In the genomic region with DNA sequence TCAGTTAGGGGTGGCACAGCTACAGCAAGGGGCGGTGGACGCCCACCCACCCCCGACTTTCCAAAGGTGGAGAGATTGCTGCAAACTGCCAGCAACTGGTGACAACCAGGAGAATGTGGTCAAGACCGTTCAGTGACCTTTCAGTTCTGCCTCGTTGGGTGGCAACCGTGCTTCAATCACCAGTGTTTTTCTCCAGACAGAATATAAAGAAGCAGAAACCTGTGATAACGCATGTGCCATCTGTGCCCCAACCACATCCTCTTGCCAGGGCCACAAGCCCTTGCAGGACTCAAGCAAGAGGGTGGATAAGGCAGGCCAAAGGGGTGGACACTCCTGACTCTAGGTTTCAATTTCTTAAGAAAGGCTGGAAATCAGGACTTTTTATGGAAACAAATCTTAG, we compare ENCODE assay signal across 9 cellular contexts. TPM values are rescaled to one million over a fixed set of nuclear protein-coding genes. Genes with fewer than 3 reads are reported as not detected.
DNase-seq lines count a peak whose midpoint lies in the region; ATAC-seq, FAIRE-seq and TF ChIP-seq lines count a peak whose summit lies in the region.
"Not testable (repeated sequence)": the region's sequence is repeated elsewhere in the genome, so short reads cannot be mapped to it uniquely, and the experiment has no call there.
"Had no signal": no experiment of that assay in that cellular context is flagged by ENCODE, and none has a peak within 500 bp of the region (broad histone marks: within the 10 kb centered on the region; RNA-seq: fewer than 3 reads in every experiment).

No MANE protein-coding gene starts in this region.

- H3K27ac Mint-ChIP-seq in stimulated activated effector memory CD8-positive, alpha-beta T cell treated with anti-CD3 and anti-CD28 coated beads, Interleukin-12 subunit alpha, Interleukin-12 subunit beta, amount 100 ng/mL, for 72 hours: not testable (repeated sequence)

- not testable (repeated sequence) for H3K4me1 Mint-ChIP-seq in stimulated activated effector memory CD8-positive, alpha-beta T cell treated with anti-CD3 and anti-CD28 coated beads, Interleukin-12 subunit alpha, Interleukin-12 subunit beta, amount 100 ng/mL, for 72 hours

- not testable (repeated sequence) for H3K4me1 ChIP-seq in GM12878 (ENCODE audit: control insufficient read depth, insufficient read depth, low read length)

- POLR2A ChIA-PET in GM12878 (lab: Charles Lee): not testable (repeated sequence)

- not testable (repeated sequence) for H3K36me3 Mint-ChIP-seq in stimulated activated effector memory CD8-positive, alpha-beta T cell treated with anti-CD3 and anti-CD28 coated beads, Interleukin-12 subunit alpha, Interleukin-12 subunit beta, amount 100 ng/mL, for 72 hours

- not testable (repeated sequence) for H3K79me2 ChIP-seq in GM12878 (ENCODE audit: control insufficient read depth, insufficient read depth, low read length)

- H3K27me3 ChIP-seq in GM12878 (replicated peaks in 1 of 2; ENCODE audit: control insufficient read depth in 2 of 2, insufficient read depth in 2 of 2, low read length in 1 of 2): not testable (repeated sequence)

- H3K9me3 Mint-ChIP-seq in stimulated activated effector memory CD8-positive, alpha-beta T cell treated with anti-CD3 and anti-CD28 coated beads, Interleukin-12 subunit alpha, Interleukin-12 subunit beta, amount 100 ng/mL, for 72 hours: not testable (repeated sequence)

- not testable (repeated sequence) for H3K4me2 ChIP-seq in GM12878 (ENCODE audit: control insufficient read depth, insufficient read depth)

- not testable (repeated sequence) for TF ChIP-seq RAD21 in GM12878 (IDR thresholded peaks at IDR 0.05; ENCODE audit: insufficient read depth, low read depth, low read length)

- TF ChIP-seq POLR2A in GM12878 (IDR thresholded peaks at IDR 0.05; ENCODE audit: low read depth, low read length): not testable (repeated sequence)

- not testable (repeated sequence) for TF ChIP-seq CTCF in GM12878 (IDR thresholded peaks at IDR 0.05 in 2 of 3, conservative IDR thresholded peaks at IDR 0.05 in 1 of 3; ENCODE audit: control insufficient read depth in 2 of 3, extremely low read depth in 1 of 3, insufficient read depth in 1 of 3, low read depth in 3 of 3, low read length in 3 of 3)

- ATAC-seq in GM18517 (IDR thresholded peaks at IDR 0.05; ENCODE audit: unreplicated experiment): peak; percentile 76
- ATAC-seq in GM18909 (IDR thresholded peaks at IDR 0.05; ENCODE audit: poor library complexity, unreplicated experiment): peak; percentile 65
- ATAC-seq in GM21576 (IDR thresholded peaks at IDR 0.05; ENCODE audit: unreplicated experiment): peak; percentile 41
- peak; percentile 62 for ATAC-seq in HG03175 (IDR thresholded peaks at IDR 0.05; ENCODE audit: unreplicated experiment)
- peak; percentile 31 for ATAC-seq in HG03565 (IDR thresholded peaks at IDR 0.05; ENCODE audit: unreplicated experiment)
- ATAC-seq in GM12878: peak; percentile 90
- peak; percentile 15 for ATAC-seq in stimulated activated effector memory CD8-positive, alpha-beta T cell treated with anti-CD3 and anti-CD28 coated beads, Interleukin-12 subunit alpha, Interleukin-12 subunit beta, amount 100 ng/mL, for 72 hours

- not testable (repeated sequence) for H3K36me3 ChIP-seq in GM12878 (ENCODE audit: control insufficient read depth in 2 of 2, insufficient read depth in 2 of 2, low read length in 1 of 2)

- RAD21 ChIA-PET in GM12878 (lab: Charles Lee; ENCODE audit: unreplicated experiment): not testable (repeated sequence)

- not testable (repeated sequence) for H3K9me3 ChIP-seq in GM12878 (replicated peaks; ENCODE audit: control insufficient read depth, insufficient read depth, low read length)

- not testable (repeated sequence) for H3K27ac ChIP-seq in GM12878 (ENCODE audit: control insufficient read depth, insufficient read depth)

- not testable (repeated sequence) for FAIRE-seq in GM12878 (lab: Jason Lieb, UNC)

- DNase-seq in GM12878 (ENCODE audit: low read depth, low spot score); stimulated activated effector memory CD8-positive, alpha-beta T cell treated with anti-CD3 and anti-CD28 coated beads, Interleukin-12 subunit alpha, Interleukin-12 subunit beta, amount 100 ng/mL, for 72 hours (ENCODE audit: low spot score in 2 of 2): not testable (repeated sequence)

- H3K4me3 ChIP-seq in GM12878: not testable (repeated sequence)

- CTCF ChIA-PET in GM12878 (lab: Yijun Ruan, JAX): not testable (repeated sequence)

- H4K20me1 ChIP-seq in GM12878 (ENCODE audit: control insufficient read depth, insufficient read depth): not testable (repeated sequence)

- not testable (repeated sequence) for H3K4me3 Mint-ChIP-seq in stimulated activated effector memory CD8-positive, alpha-beta T cell treated with anti-CD3 and anti-CD28 coated beads, Interleukin-12 subunit alpha, Interleukin-12 subunit beta, amount 100 ng/mL, for 72 hours

- BruUV-seq in GM12878 (replicated peaks; lab: Mats Ljungman, UMichigan): not testable (repeated sequence)

- intact Hi-C loops in GM12878 (cut with micrococcal nuclease; ENCODE audit: unreplicated experiment): not testable (repeated sequence)

- not testable (repeated sequence) for H3K9ac ChIP-seq in GM12878 (ENCODE audit: control insufficient read depth, insufficient read depth, low read length)

- in situ Hi-C loops in GM12878 (cut with MboI): not testable (repeated sequence)

- SMC1A ChIA-PET in GM12878 (lab: Charles Lee; ENCODE audit: uncharacterized antibody, unreplicated experiment): not testable (repeated sequence)

- TF ChIP-seq EP300 in GM12878 (IDR thresholded peaks at IDR 0.05; ENCODE audit: borderline replicate concordance in 1 of 2, control insufficient read depth in 1 of 2, low read depth in 2 of 2, low read length in 2 of 2): not testable (repeated sequence)

- 0% methylated on average over 4 of the region's 7 CpGs for WGBS in GM12878 (ENCODE audit: insufficient coverage, insufficient replicate concordance, low lambda C conversion rate, missing lambda C conversion rate)

- H2AFZ ChIP-seq in GM12878 (ENCODE audit: control insufficient read depth, low read depth, low read length): not testable (repeated sequence)

RNA-seq across cellular contexts. Expression of a gene that starts 47.2 kb away (rescaled TPM):
- not detected in 2 replicates for total RNA-seq in GM12878 (2013; cell fraction: nucleolus; rRNA removed)
- not detected in 2 replicates for total RNA-seq in GM12878 (2014; rRNA removed)
- total RNA-seq in GM12878 (2014; rRNA removed; fragmentation: Illumina TruSeq; extraction: Trizol): not detected in 2 replicates
- not detected in 2 replicates for total RNA-seq in GM12878 (2021)
- polyA plus RNA-seq in GM12878 (2011; ENCODE audit: low read depth): not detected
- not detected in 2 replicates for polyA plus RNA-seq in GM12878 (2011; rRNA removed)
- polyA plus RNA-seq in GM12878 (2011; cell fraction: cytosol; rRNA removed): not detected in 2 replicates
- polyA plus RNA-seq in GM12878 (2011; cell fraction: nucleus; rRNA removed): not detected in 2 replicates
- polyA plus RNA-seq in GM12878 (2012): not detected in 2 replicates
- not detected in 2 replicates for polyA plus RNA-seq in GM12878 (2014; fragmentation: Illumina TruSeq; extraction: Trizol)
- polyA plus RNA-seq in GM12878 (2014; fragmentation: Nextera tagmentation; extraction: Ambion mirVana): not detected
- polyA plus RNA-seq in GM12878 (2014; rRNA removed): not detected in 2 replicates
- polyA plus RNA-seq in GM12878 (2016; fragmentation: Nextera tagmentation; extraction: Ambion mirVana): not detected
- not detected in 2 replicates for polyA minus RNA-seq in GM12878 (2011; rRNA and poly(A)+ RNA removed)
- not detected in 2 replicates for polyA minus RNA-seq in GM12878 (2011; cell fraction: cytosol; rRNA and poly(A)+ RNA removed)
- polyA minus RNA-seq in GM12878 (2011; cell fraction: nucleus; rRNA and poly(A)+ RNA removed): not detected in 2 replicates
- total RNA-seq: H9; T-helper 1 cell treated with Interleukin-12 subunit alpha and Interleukin-12 subunit beta and Interleukin-4 antibody, amounts not matched to agents 30 ng/mL and 1 ng/mL, for 36 hours had no signal

Comparison
In these comparisons a context has a peak if more than half of its experiments do, and no peak if none do; other contexts are left out.
1. ATAC-seq: peak in every context shown above with its lines; median percentile 90 in GM12878; 76 in GM18517; 65 in GM18909; 62 in HG03175; 41 in GM21576; 31 in HG03565; 15 in stimulated activated effector memory CD8-positive, alpha-beta T cell treated with anti-CD3 and anti-CD28 coated beads, Interleukin-12 subunit alpha, Interleukin-12 subunit beta, amount 100 ng/mL, for 72 hours.